12 cellular contexts compared by ENCODE assay signal in genomic region chr1:200042119-200042436, GRCh38. TPM values are rescaled to one million over a fixed set of nuclear protein-coding genes. Genes with fewer than 3 reads are reported as not detected.
DNase-seq lines count a peak whose midpoint lies in the region; ATAC-seq and TF ChIP-seq lines count a peak whose summit lies in the region.
"Had no signal": no experiment of that assay in that cellular context is flagged by ENCODE, and none has a peak within 500 bp of the region (broad histone marks: within the 10 kb centered on the region; RNA-seq: fewer than 3 reads in every experiment).

No MANE protein-coding gene starts in this region.

- ATAC-seq in left ventricle myocardium superior (no peak), GM18520 (IDR thresholded peaks at IDR 0.05; ENCODE audit: unreplicated experiment) (no peak)
- no peak for ATAC-seq in naive thymus-derived CD8-positive, alpha-beta T cell

- H3K9me3 ChIP-seq in right atrium auricular region (no peaks in the 10 kb centered on the region), endodermal cell (ENCODE audit: control insufficient read depth, low read length) (no peaks in the 10 kb centered on the region), vagina (no peaks in the 10 kb centered on the region)

- H3K9me3 Mint-ChIP-seq in endodermal cell = no peaks in the 10 kb centered on the region
- peaks cover 0 to 2% (median 0%) of the 10 kb centered on the region in 9 donors for H3K9me3 Mint-ChIP-seq in naive thymus-derived CD8-positive, alpha-beta T cell
- H3K9me3 Mint-ChIP-seq: T-helper 1 cell treated with Interleukin-12 subunit alpha and Interleukin-12 subunit beta and Interleukin-4 antibody, amounts not matched to agents 30 μg/mL and 1 μg/mL, for 36 hours had no signal

- H3K27ac ChIP-seq in right atrium auricular region = peak overlapping the region in 1 of 2 donors; percentile 26
- H3K27ac ChIP-seq in endodermal cell (ENCODE audit: low read depth, low read length) = no peak overlapping the region
- peak overlapping the region; percentile 70 for H3K27ac ChIP-seq in vagina
- H3K27ac ChIP-seq: C4-2B had no signal

- TF ChIP-seq POLR2A in vagina (IDR thresholded peaks at IDR 0.05) = no peak

- POLR2A ChIA-PET in naive thymus-derived CD8-positive, alpha-beta T cell (lab: Charles Lee) = no interaction called here

- H3K4me3 ChIP-seq in right atrium auricular region (peak overlapping the region; percentile 1 to 43), endodermal cell (ENCODE audit: low read length) (peak overlapping the region; percentile 77), vagina (peak overlapping the region; percentile 40 to 41)

- intact Hi-C loops in left ventricle myocardium superior (cut with micrococcal nuclease) = no loop called here
- intact Hi-C loops in vagina (cut with DNase I) = no loop called here

- H3K27ac Mint-ChIP-seq in endodermal cell = no peak overlapping the region
- H3K27ac Mint-ChIP-seq in naive thymus-derived CD8-positive, alpha-beta T cell = no peak overlapping the region

- no peak for DNase-seq in right atrium auricular region (ENCODE audit: low spot score)
- no peak for DNase-seq in left ventricle myocardium superior
- DNase-seq in endodermal cell = peak; percentile 74
- DNase-seq in naive thymus-derived CD8-positive, alpha-beta T cell = no peak
- no peak for DNase-seq in vagina (ENCODE audit: extremely low spot score in 2 of 2)
- no peak for DNase-seq in KG1 (lab: John Stamatoyannopoulos, UW)
- DNase-seq in germinal center (ENCODE audit: low spot score) = no peak
- DNase-seq: NCI-H524, posterior cingulate gyrus had no signal

- no peak overlapping the region for H3K9ac ChIP-seq in endodermal cell (ENCODE audit: extremely low read depth, low read length, poor library complexity, severe bottlenecking)

- H3K4me3 Mint-ChIP-seq in endodermal cell = peak overlapping the region; percentile 63
- H3K4me3 Mint-ChIP-seq in naive thymus-derived CD8-positive, alpha-beta T cell = peak overlapping the region in 8 of 10 donors; percentile 10 to 75 (median 40)

- WGBS in endodermal cell (ENCODE audit: insufficient coverage in 1 of 2, insufficient read length in 1 of 2), 2 experiments = 0 to 2% methylated on average over 2 to 16 of the region's 18 CpGs

- H3K27me3 Mint-ChIP-seq in endodermal cell (ENCODE audit: insufficient read depth) = peaks cover 41% of the 10 kb centered on the region
- peaks cover 33 to 63% (median 51%) of the 10 kb centered on the region in 5 donors for H3K27me3 Mint-ChIP-seq in naive thymus-derived CD8-positive, alpha-beta T cell

- H3K4me1 Mint-ChIP-seq in endodermal cell = peaks cover 33% of the 10 kb centered on the region
- peaks cover 11 to 47% (median 39%) of the 10 kb centered on the region in 4 donors for H3K4me1 Mint-ChIP-seq in naive thymus-derived CD8-positive, alpha-beta T cell

- TF ChIP-seq CTCF in right atrium auricular region (IDR thresholded peaks at IDR 0.05) (no peak), endodermal cell (conservative IDR thresholded peaks at IDR 0.05) (no peak), vagina (IDR thresholded peaks at IDR 0.05) (no peak)

- H3K36me3 ChIP-seq in right atrium auricular region (no peaks in the 10 kb centered on the region), endodermal cell (ENCODE audit: control insufficient read depth, insufficient read depth, low read length) (no peaks in the 10 kb centered on the region), vagina (no peaks in the 10 kb centered on the region)

- H3K4me1 ChIP-seq in right atrium auricular region (peaks cover 0 to 49% of the 10 kb centered on the region in 2 donors), endodermal cell (ENCODE audit: control insufficient read depth, insufficient read depth, low read length) (peaks cover 4% of the 10 kb centered on the region), vagina (peaks cover 39% of the 10 kb centered on the region)

- peaks cover 49 to 56% of the 10 kb centered on the region in 2 donors for H3K27me3 ChIP-seq in right atrium auricular region
- H3K27me3 ChIP-seq in endodermal cell (ENCODE audit: control insufficient read depth, insufficient read depth, low read length, poor library complexity, severe bottlenecking) = peaks cover 81% of the 10 kb centered on the region
- H3K27me3 ChIP-seq in vagina = no peaks in the 10 kb centered on the region

- H3K36me3 Mint-ChIP-seq in endodermal cell (ENCODE audit: low read depth) = no peaks in the 10 kb centered on the region
- H3K36me3 Mint-ChIP-seq in naive thymus-derived CD8-positive, alpha-beta T cell = peaks cover 0 to 5% (median 0%) of the 10 kb centered on the region in 3 donors

RNA-seq across cellular contexts. Expression of gene NR5A2, which starts 14.6 kb away (rescaled TPM):
- total RNA-seq in right atrium auricular region (under 1 TPM; 0.44 to 0.63 TPM), left ventricle myocardium superior (1.7 TPM), endodermal cell (1 to 10 TPM in 1 of 2 donors, under 1 TPM in 1; 0.62 to 1.7 TPM), vagina (0.98 TPM)
- polyA plus RNA-seq in endodermal cell (2013, experiment 1 of 2) = 0.36 TPM
- polyA plus RNA-seq in endodermal cell (2013, experiment 2 of 2) = 0.21 TPM
- total RNA-seq in naive thymus-derived CD8-positive, alpha-beta T cell = not detected
- polyA plus RNA-seq in naive thymus-derived CD8-positive, alpha-beta T cell = not detected

Comparison
In these comparisons a context has a peak if more than half of its experiments do, and no peak if none do; other contexts are left out.
1. H3K4me3 ChIP-seq: peak in every context shown above with its lines; median percentile 77 in endodermal cell; 40 in vagina; 22 in right atrium auricular region.